Comparison of ENCODE assay signal across 1 cellular context in genomic region chr9:79709945-79710674, GRCh38.
TF ChIP-seq lines count a peak whose summit lies in the region.

No MANE protein-coding gene starts in this region.

TF ChIP-seq in H1, 55 proteins besides CTCF, POLR2A, EP300 and RAD21 (continued from another document):
- TF ChIP-seq, protein P1, sequence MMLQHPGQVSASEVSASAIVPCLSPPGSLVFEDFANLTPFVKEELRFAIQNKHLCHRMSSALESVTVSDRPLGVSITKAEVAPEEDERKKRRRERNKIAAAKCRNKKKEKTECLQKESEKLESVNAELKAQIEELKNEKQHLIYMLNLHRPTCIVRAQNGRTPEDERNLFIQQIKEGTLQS (IDR thresholded peaks at IDR 0.05; ENCODE audit: insufficient read depth, low read depth, low read length), result no peak
- no peak for TF ChIP-seq GABPA (IDR thresholded peaks at IDR 0.05; ENCODE audit: borderline replicate concordance, insufficient read depth, low read length)
